Comparison of ENCODE assay signal across 7 cellular contexts in genomic region chr1:19270343-19270730, GRCh38. TPM values are rescaled to one million over a fixed set of nuclear protein-coding genes. Genes with fewer than 3 reads are reported as not detected.
DNase-seq lines count a peak whose midpoint lies in the region; ATAC-seq, FAIRE-seq and TF ChIP-seq lines count a peak whose summit lies in the region.
"Not testable (repeated sequence)": the region's sequence is repeated elsewhere in the genome, so short reads cannot be mapped to it uniquely, and the experiment has no call there.

No MANE protein-coding gene starts in this region.

- H3K27ac ChIP-seq in Panc1 (ENCODE audit: low read length); HepG2 (ENCODE audit: extremely low read length, insufficient read depth, low read length): not testable (repeated sequence)
- H3K27ac ChIP-seq in body of pancreas = peak overlapping the region; percentile 48 to 65 (median 54)
- peak overlapping the region; percentile 41 to 43 for H3K27ac ChIP-seq in mucosa of rectum (ENCODE audit: low read depth in 2 of 2, low read length in 2 of 2)
- peak overlapping the region; percentile 69 to 86 (median 76) for H3K27ac ChIP-seq in stomach

- H4K20me1 ChIP-seq in HepG2 (ENCODE audit: insufficient read depth, low read length) = not testable (repeated sequence)

- CTCF ChIA-PET in Panc1 (lab: Charles Lee); HepG2 (lab: Yijun Ruan, JAX; ENCODE audit: low intra/inter-chr PET ratio, low total read pairs): not testable (repeated sequence)

- ATAC-seq in Panc1 (peak; percentile 22; the same call in 1 of the 2 replicates), body of pancreas (peak; percentile 14), HepG2 (peak; percentile 61)

- in situ Hi-C loops in Panc1 (cut with HindIII; ENCODE audit: low pct_unique_long_range_greater_than_20kb, low sequenced_read_pairs); HepG2 (cut with HindIII; ENCODE audit: extremely low pct_ligation_motif_present, low pct_unique_long_range_greater_than_20kb): not testable (repeated sequence)

- not testable (repeated sequence) for H3K9me3 ChIP-seq in Panc1 (ENCODE audit: control insufficient read depth, insufficient read depth, low read depth, low read length); body of pancreas; HepG2 (ENCODE audit: low read length); mucosa of rectum (ENCODE audit: control insufficient read depth in 2 of 2, low read length in 2 of 2); stomach

- not testable (repeated sequence) for H3K4me3 ChIP-seq in Panc1 (ENCODE audit: low read depth in 2 of 2, low read length in 2 of 2); body of pancreas; HepG2 (replicated peaks in 1 of 3; ENCODE audit: insufficient read depth in 1 of 3, low read depth in 2 of 3, low read length in 3 of 3); mucosa of rectum (ENCODE audit: low read length in 2 of 2); stomach

- not testable (repeated sequence) for H3K27me3 ChIP-seq in Panc1 (ENCODE audit: control insufficient read depth, insufficient read depth, low read length); body of pancreas; HepG2 (ENCODE audit: control insufficient read depth in 1 of 2, insufficient read depth in 2 of 2, low read length in 2 of 2); mucosa of rectum (ENCODE audit: control insufficient read depth in 2 of 2, insufficient read depth in 2 of 2, low read length in 2 of 2)
- H3K27me3 ChIP-seq in stomach = peaks cover 0 to 11% (median 0%) of the 10 kb centered on the region in 3 donors

- not testable (repeated sequence) for H2AFZ ChIP-seq in HepG2 (ENCODE audit: low read length)

- POLR2A ChIA-PET in Panc1 (lab: Charles Lee) (interaction anchor here (0.6 kb wide), 1 partner anchor 21 kb away, joined by 17 read pairs; no protein-coding TSS in a partner anchor), HepG2 (lab: Yijun Ruan, JAX) (interaction anchor here (1.0 kb wide), 1 partner anchor 19 kb away, joined by 4 read pairs; the partner anchor contains the start of genes EMC1 and MRTO4)

- DNase-seq in DMS53 (lab: John Stamatoyannopoulos, UW) = peak; percentile 53
- not testable (repeated sequence) for DNase-seq in Panc1 (ENCODE audit: low read depth, low spot score); HepG2 (ENCODE audit: low spot score)
- peak in 1 of 4 donors; percentile 41 for DNase-seq in body of pancreas
- DNase-seq in cardiac septum (ENCODE audit: low spot score) = peak; percentile 55
- DNase-seq in stomach = peak; percentile 65

- TF ChIP-seq CTCF in Panc1 (IDR thresholded peaks at IDR 0.05); body of pancreas (IDR thresholded peaks at IDR 0.05); HepG2 (CRISPR knock-in tag; IDR thresholded peaks at IDR 0.05); stomach (IDR thresholded peaks at IDR 0.05): not testable (repeated sequence)

- 86% methylated on average over 6 of the region's 6 CpGs; no CpG with 5 or more reads in 1 of the 2 donors for WGBS in body of pancreas, 2 donors
- WGBS in HepG2 (ENCODE audit: low lambda C conversion rate) = no CpG with 5 or more reads among the region's 6 CpGs
- WGBS in stomach, 5 donors = 38 to 76% (median 47%) methylated on average over 5 to 6 of the region's 6 CpGs; no CpG with 5 or more reads in 1 of the 5 donors

- not testable (repeated sequence) for TF ChIP-seq EP300 in HepG2 (IDR thresholded peaks at IDR 0.05; ENCODE audit: low read depth in 2 of 2, low read length in 2 of 2); HepG2 (CRISPR knock-in tag; IDR thresholded peaks at IDR 0.05; ENCODE audit: borderline replicate concordance); stomach (IDR thresholded peaks at IDR 0.05)

- intact Hi-C loops in Panc1 (cut with micrococcal nuclease; ENCODE audit: unreplicated experiment); body of pancreas (cut with DNase I); cardiac septum (cut with DNase I); HepG2 (cut with micrococcal nuclease; ENCODE audit: unreplicated experiment); stomach (cut with DNase I; ENCODE audit: low total_unique reads): not testable (repeated sequence)

- not testable (repeated sequence) for BruUV-seq in Panc1 (replicated peaks; lab: Mats Ljungman, UMichigan); HepG2 (replicated peaks; lab: Mats Ljungman, UMichigan)

- TF ChIP-seq POLR2A in body of pancreas (IDR thresholded peaks at IDR 0.05); HepG2 (IDR thresholded peaks at IDR 0.05; ENCODE audit: insufficient read depth in 1 of 2, low read depth in 2 of 2, low read length in 2 of 2); stomach (IDR thresholded peaks at IDR 0.05): not testable (repeated sequence)

- H3K4me2 ChIP-seq in HepG2 (ENCODE audit: low read depth, low read length) = not testable (repeated sequence)

- not testable (repeated sequence) for H3K79me2 ChIP-seq in HepG2 (ENCODE audit: insufficient read depth, low read length)

- H3K9ac ChIP-seq in HepG2 (ENCODE audit: insufficient read depth, low read depth, low read length); mucosa of rectum (ENCODE audit: low read depth in 1 of 2, low read length in 2 of 2): not testable (repeated sequence)

- FAIRE-seq in HepG2 (lab: Jason Lieb, UNC) = not testable (repeated sequence)

- not testable (repeated sequence) for TF ChIP-seq RAD21 in HepG2 (CRISPR knock-in tag; IDR thresholded peaks at IDR 0.05)

- not testable (repeated sequence) for H3K4me1 ChIP-seq in Panc1 (ENCODE audit: control insufficient read depth, insufficient read depth, low read length)
- peaks cover 50% of the 10 kb centered on the region for H3K4me1 ChIP-seq in body of pancreas
- H3K4me1 ChIP-seq in HepG2 (ENCODE audit: insufficient read depth, low read length) = peaks cover 42% of the 10 kb centered on the region
- peaks cover 0 to 18% of the 10 kb centered on the region in 2 donors for H3K4me1 ChIP-seq in mucosa of rectum (ENCODE audit: control insufficient read depth in 2 of 2, insufficient read depth in 2 of 2, low read length in 2 of 2)
- peaks cover 9 to 35% (median 23%) of the 10 kb centered on the region in 4 donors for H3K4me1 ChIP-seq in stomach

- H3K36me3 ChIP-seq in Panc1 (ENCODE audit: control insufficient read depth, insufficient read depth, low read length); body of pancreas (replicated peaks in 1 of 2; ENCODE audit: insufficient read depth in 1 of 2, low read depth in 2 of 2); HepG2 (replicated peaks in 1 of 2; ENCODE audit: control insufficient read depth in 1 of 2, insufficient read depth in 2 of 2, low read length in 2 of 2): not testable (repeated sequence)
- peaks cover 13% of the 10 kb centered on the region in 2 donors for H3K36me3 ChIP-seq in mucosa of rectum (ENCODE audit: control insufficient read depth in 2 of 2, insufficient read depth in 2 of 2, low read length in 2 of 2)
- peaks cover 11 to 37% (median 23%) of the 10 kb centered on the region in 4 donors for H3K36me3 ChIP-seq in stomach

RNA-seq across cellular contexts. Expression of gene AKR7A3, which starts 18.2 kb away (rescaled TPM):
- 1.4 TPM for total RNA-seq in Panc1 (2021; ENCODE audit: unreplicated experiment)
- polyA plus RNA-seq in Panc1 (2012; ENCODE audit: insufficient read length) = 0.47 TPM
- 100 to 1,000 TPM in 1 of 2 donors, 10 to 100 TPM in 1; 57.4 to 479 TPM for total RNA-seq in body of pancreas
- total RNA-seq in cardiac septum = 0.32 TPM
- total RNA-seq in HepG2 (2016; rRNA removed; fragmentation: Illumina TruSeq; extraction: Trizol) = 0.15 and 1.00 TPM in 2 replicates
- 0.18 TPM in 1 of 2 replicates, not detected in the other for total RNA-seq in HepG2 (2016; cell fraction: cytosol; rRNA removed; fragmentation: Illumina TruSeq; extraction: Trizol; ENCODE audit: low read depth)
- total RNA-seq in HepG2 (2016; cell fraction: insoluble cytoplasmic fraction; rRNA removed; fragmentation: Illumina TruSeq; extraction: Trizol) = 0.21 and 0.71 TPM in 2 replicates
- 0.28 and 0.46 TPM in 2 replicates for total RNA-seq in HepG2 (2016; cell fraction: membrane; rRNA removed; fragmentation: Illumina TruSeq; extraction: Trizol)
- total RNA-seq in HepG2 (2016; cell fraction: nucleus; rRNA removed; fragmentation: Illumina TruSeq; extraction: Trizol) = 1.7 TPM in 2 replicates
- 0.58 and 1.0 TPM in 2 replicates for polyA plus RNA-seq in HepG2 (2011; rRNA removed)
- polyA plus RNA-seq in HepG2 (2011; cell fraction: cytosol; rRNA removed) = 0.22 and 0.24 TPM in 2 replicates
- 4.2 and 5.2 TPM in 2 replicates for polyA plus RNA-seq in HepG2 (2011; cell fraction: nucleus; rRNA removed)
- polyA plus RNA-seq in HepG2 (2012) = 0.45 and 0.56 TPM in 2 replicates
- polyA plus RNA-seq in HepG2 (2016; cell fraction: cytosol; fragmentation: Illumina TruSeq; extraction: Trizol; ENCODE audit: low read depth) = 0.25 and 0.31 TPM in 2 replicates
- polyA plus RNA-seq in HepG2 (2016; cell fraction: insoluble cytoplasmic fraction; fragmentation: Illumina TruSeq; extraction: Trizol; ENCODE audit: low read depth) = 0.17 and 0.23 TPM in 2 replicates
- polyA plus RNA-seq in HepG2 (2016; cell fraction: membrane; fragmentation: Illumina TruSeq; extraction: Trizol; ENCODE audit: low read depth) = 0.11 and 0.15 TPM in 2 replicates
- 4.0 and 5.6 TPM in 2 replicates for polyA plus RNA-seq in HepG2 (2016; cell fraction: nucleus; fragmentation: Illumina TruSeq; extraction: Trizol; ENCODE audit: insufficient read depth, low read depth)
- polyA minus RNA-seq in HepG2 (2011; rRNA and poly(A)+ RNA removed; ENCODE audit: low replicate concordance) = 0.34 and 1.1 TPM in 2 replicates
- polyA minus RNA-seq in HepG2 (2011; cell fraction: cytosol; rRNA and poly(A)+ RNA removed) = not detected in 2 replicates
- 0.99 and 1.0 TPM in 2 replicates for polyA minus RNA-seq in HepG2 (2011; cell fraction: nucleus; rRNA and poly(A)+ RNA removed)
- 100 to 1,000 TPM in 2 of 5 donors, 10 to 100 TPM in 3; 24.0 to 269 (median 86.9) TPM for total RNA-seq in stomach
- 100 to 1,000 TPM; 142 to 510 (median 148) TPM for polyA plus RNA-seq in stomach

RNA-seq across cellular contexts. Expression of gene MRTO4, which starts 18.7 kb away (rescaled TPM):
- total RNA-seq in Panc1 (2021; ENCODE audit: unreplicated experiment) (90.1 TPM), body of pancreas (10 to 100 TPM; 17.6 to 27.7 TPM), cardiac septum (14.8 TPM), HepG2 (2016; rRNA removed; fragmentation: Illumina TruSeq; extraction: Trizol) (59.2 and 63.3 TPM in 2 replicates), stomach (10 to 100 TPM in 2 of 5 donors, 1 to 10 TPM in 3; 1.8 to 22.0 (median 8.1) TPM)
- 56.4 TPM for polyA plus RNA-seq in Panc1 (2012; ENCODE audit: insufficient read length)
- 13.9 and 15.0 TPM in 2 replicates for total RNA-seq in HepG2 (2016; cell fraction: cytosol; rRNA removed; fragmentation: Illumina TruSeq; extraction: Trizol; ENCODE audit: low read depth)
- 60.4 and 64.9 TPM in 2 replicates for total RNA-seq in HepG2 (2016; cell fraction: insoluble cytoplasmic fraction; rRNA removed; fragmentation: Illumina TruSeq; extraction: Trizol)
- total RNA-seq in HepG2 (2016; cell fraction: membrane; rRNA removed; fragmentation: Illumina TruSeq; extraction: Trizol) = 28.3 and 30.7 TPM in 2 replicates
- total RNA-seq in HepG2 (2016; cell fraction: nucleus; rRNA removed; fragmentation: Illumina TruSeq; extraction: Trizol) = 33.6 and 42.6 TPM in 2 replicates
- polyA plus RNA-seq in HepG2 (2011; rRNA removed) (26.9 and 28.1 TPM in 2 replicates), stomach (10 to 100 TPM; 31.3 to 46.7 (median 31.6) TPM)
- 30.3 and 30.6 TPM in 2 replicates for polyA plus RNA-seq in HepG2 (2011; cell fraction: cytosol; rRNA removed)
- 14.7 TPM in 2 replicates for polyA plus RNA-seq in HepG2 (2011; cell fraction: nucleus; rRNA removed)
- 25.4 and 26.7 TPM in 2 replicates for polyA plus RNA-seq in HepG2 (2012)
- 13.0 and 14.1 TPM in 2 replicates for polyA plus RNA-seq in HepG2 (2016; cell fraction: cytosol; fragmentation: Illumina TruSeq; extraction: Trizol; ENCODE audit: low read depth)
- 66.0 and 67.8 TPM in 2 replicates for polyA plus RNA-seq in HepG2 (2016; cell fraction: insoluble cytoplasmic fraction; fragmentation: Illumina TruSeq; extraction: Trizol; ENCODE audit: low read depth)
- polyA plus RNA-seq in HepG2 (2016; cell fraction: membrane; fragmentation: Illumina TruSeq; extraction: Trizol; ENCODE audit: low read depth) = 18.8 and 20.4 TPM in 2 replicates
- 58.4 and 65.8 TPM in 2 replicates for polyA plus RNA-seq in HepG2 (2016; cell fraction: nucleus; fragmentation: Illumina TruSeq; extraction: Trizol; ENCODE audit: insufficient read depth, low read depth)
- polyA minus RNA-seq in HepG2 (2011; rRNA and poly(A)+ RNA removed; ENCODE audit: low replicate concordance) = 24.1 and 67.1 TPM in 2 replicates
- polyA minus RNA-seq in HepG2 (2011; cell fraction: cytosol; rRNA and poly(A)+ RNA removed) = 7.8 TPM in 2 replicates
- polyA minus RNA-seq in HepG2 (2011; cell fraction: nucleus; rRNA and poly(A)+ RNA removed) = 16.9 and 21.1 TPM in 2 replicates

RNA-seq across cellular contexts. Expression of gene EMC1, which starts 19.0 kb away (rescaled TPM):
- 103 TPM for total RNA-seq in Panc1 (2021; ENCODE audit: unreplicated experiment)
- 111 TPM for polyA plus RNA-seq in Panc1 (2012; ENCODE audit: insufficient read length)
- 10 to 100 TPM; 15.3 to 23.7 TPM for total RNA-seq in body of pancreas
- total RNA-seq in cardiac septum = 28.6 TPM
- total RNA-seq in HepG2 (2016; rRNA removed; fragmentation: Illumina TruSeq; extraction: Trizol) = 22.1 and 61.3 TPM in 2 replicates
- total RNA-seq in HepG2 (2016; cell fraction: cytosol; rRNA removed; fragmentation: Illumina TruSeq; extraction: Trizol; ENCODE audit: low read depth) = 10.9 and 11.1 TPM in 2 replicates
- total RNA-seq in HepG2 (2016; cell fraction: insoluble cytoplasmic fraction; rRNA removed; fragmentation: Illumina TruSeq; extraction: Trizol) = 19.7 and 63.8 TPM in 2 replicates
- 9.9 and 11.1 TPM in 2 replicates for total RNA-seq in HepG2 (2016; cell fraction: membrane; rRNA removed; fragmentation: Illumina TruSeq; extraction: Trizol)
- total RNA-seq in HepG2 (2016; cell fraction: nucleus; rRNA removed; fragmentation: Illumina TruSeq; extraction: Trizol) = 63.2 and 69.4 TPM in 2 replicates
- 38.0 and 41.8 TPM in 2 replicates for polyA plus RNA-seq in HepG2 (2011; rRNA removed)
- 25.5 and 33.1 TPM in 2 replicates for polyA plus RNA-seq in HepG2 (2011; cell fraction: cytosol; rRNA removed)
- polyA plus RNA-seq in HepG2 (2011; cell fraction: nucleus; rRNA removed) = 95.2 and 109 TPM in 2 replicates
- polyA plus RNA-seq in HepG2 (2012) = 43.3 and 52.6 TPM in 2 replicates
- 2.6 and 3.2 TPM in 2 replicates for polyA plus RNA-seq in HepG2 (2016; cell fraction: cytosol; fragmentation: Illumina TruSeq; extraction: Trizol; ENCODE audit: low read depth)
- 16.4 and 18.7 TPM in 2 replicates for polyA plus RNA-seq in HepG2 (2016; cell fraction: insoluble cytoplasmic fraction; fragmentation: Illumina TruSeq; extraction: Trizol; ENCODE audit: low read depth)
- 3.9 and 5.8 TPM in 2 replicates for polyA plus RNA-seq in HepG2 (2016; cell fraction: membrane; fragmentation: Illumina TruSeq; extraction: Trizol; ENCODE audit: low read depth)
- 85.8 and 96.2 TPM in 2 replicates for polyA plus RNA-seq in HepG2 (2016; cell fraction: nucleus; fragmentation: Illumina TruSeq; extraction: Trizol; ENCODE audit: insufficient read depth, low read depth)
- polyA minus RNA-seq in HepG2 (2011; rRNA and poly(A)+ RNA removed; ENCODE audit: low replicate concordance) = 58.6 and 79.4 TPM in 2 replicates
- polyA minus RNA-seq in HepG2 (2011; cell fraction: cytosol; rRNA and poly(A)+ RNA removed) = 32.4 and 33.9 TPM in 2 replicates
- polyA minus RNA-seq in HepG2 (2011; cell fraction: nucleus; rRNA and poly(A)+ RNA removed) = 40.7 and 45.0 TPM in 2 replicates
- 10 to 100 TPM; 27.7 to 94.1 (median 53.5) TPM for total RNA-seq in stomach
- polyA plus RNA-seq in stomach = 1 to 10 TPM; 4.5 to 6.7 (median 6.6) TPM

RNA-seq across cellular contexts. Expression of gene AKR7A2, which starts 41.6 kb away (rescaled TPM):
- total RNA-seq in Panc1 (2021; ENCODE audit: unreplicated experiment) = 86.6 TPM
- 125 TPM for polyA plus RNA-seq in Panc1 (2012; ENCODE audit: insufficient read length)
- total RNA-seq in body of pancreas = 10 to 100 TPM; 24.1 to 45.1 TPM
- total RNA-seq in cardiac septum = 33.5 TPM
- 75.6 and 91.8 TPM in 2 replicates for total RNA-seq in HepG2 (2016; rRNA removed; fragmentation: Illumina TruSeq; extraction: Trizol)
- 27.2 and 29.3 TPM in 2 replicates for total RNA-seq in HepG2 (2016; cell fraction: cytosol; rRNA removed; fragmentation: Illumina TruSeq; extraction: Trizol; ENCODE audit: low read depth)
- 75.1 and 91.3 TPM in 2 replicates for total RNA-seq in HepG2 (2016; cell fraction: insoluble cytoplasmic fraction; rRNA removed; fragmentation: Illumina TruSeq; extraction: Trizol)
- 38.5 and 45.3 TPM in 2 replicates for total RNA-seq in HepG2 (2016; cell fraction: membrane; rRNA removed; fragmentation: Illumina TruSeq; extraction: Trizol)
- total RNA-seq in HepG2 (2016; cell fraction: nucleus; rRNA removed; fragmentation: Illumina TruSeq; extraction: Trizol) = 31.9 and 40.6 TPM in 2 replicates
- 40.8 and 45.2 TPM in 2 replicates for polyA plus RNA-seq in HepG2 (2011; rRNA removed)
- 42.0 and 59.5 TPM in 2 replicates for polyA plus RNA-seq in HepG2 (2011; cell fraction: cytosol; rRNA removed)
- polyA plus RNA-seq in HepG2 (2011; cell fraction: nucleus; rRNA removed) = 20.7 and 23.1 TPM in 2 replicates
- 23.2 and 37.3 TPM in 2 replicates for polyA plus RNA-seq in HepG2 (2012)
- polyA plus RNA-seq in HepG2 (2016; cell fraction: cytosol; fragmentation: Illumina TruSeq; extraction: Trizol; ENCODE audit: low read depth) = 30.5 and 33.1 TPM in 2 replicates
- polyA plus RNA-seq in HepG2 (2016; cell fraction: insoluble cytoplasmic fraction; fragmentation: Illumina TruSeq; extraction: Trizol; ENCODE audit: low read depth) = 96.1 and 104 TPM in 2 replicates
- polyA plus RNA-seq in HepG2 (2016; cell fraction: membrane; fragmentation: Illumina TruSeq; extraction: Trizol; ENCODE audit: low read depth) = 33.3 and 38.2 TPM in 2 replicates
- 46.3 and 53.6 TPM in 2 replicates for polyA plus RNA-seq in HepG2 (2016; cell fraction: nucleus; fragmentation: Illumina TruSeq; extraction: Trizol; ENCODE audit: insufficient read depth, low read depth)
- polyA minus RNA-seq in HepG2 (2011; rRNA and poly(A)+ RNA removed; ENCODE audit: low replicate concordance) = 57.1 and 74.2 TPM in 2 replicates
- polyA minus RNA-seq in HepG2 (2011; cell fraction: cytosol; rRNA and poly(A)+ RNA removed) = 23.5 and 26.5 TPM in 2 replicates
- polyA minus RNA-seq in HepG2 (2011; cell fraction: nucleus; rRNA and poly(A)+ RNA removed) = 13.2 and 15.2 TPM in 2 replicates
- 100 to 1,000 TPM in 1 of 5 donors, 10 to 100 TPM in 3, not detected in 1; 18.7 to 108 (median 45.8) TPM for total RNA-seq in stomach
- 10 to 100 TPM; 33.4 to 71.2 (median 48.6) TPM for polyA plus RNA-seq in stomach

RNA-seq across cellular contexts. Expression of gene SLC66A1, which starts 41.8 kb away (rescaled TPM):
- total RNA-seq in Panc1 (2021; ENCODE audit: unreplicated experiment) (42.0 TPM), body of pancreas (10 to 100 TPM in 1 of 2 donors, 1 to 10 TPM in 1; 9.6 to 23.4 TPM), cardiac septum (7.5 TPM), HepG2 (2016; rRNA removed; fragmentation: Illumina TruSeq; extraction: Trizol) (8.5 and 18.9 TPM in 2 replicates), stomach (10 to 100 TPM in 2 of 5 donors, 1 to 10 TPM in 3; 1.8 to 14.5 (median 9.1) TPM)
- 56.7 TPM for polyA plus RNA-seq in Panc1 (2012; ENCODE audit: insufficient read length)
- total RNA-seq in HepG2 (2016; cell fraction: cytosol; rRNA removed; fragmentation: Illumina TruSeq; extraction: Trizol; ENCODE audit: low read depth) = 4.6 and 5.7 TPM in 2 replicates
- 9.7 and 20.6 TPM in 2 replicates for total RNA-seq in HepG2 (2016; cell fraction: insoluble cytoplasmic fraction; rRNA removed; fragmentation: Illumina TruSeq; extraction: Trizol)
- 8.2 and 8.3 TPM in 2 replicates for total RNA-seq in HepG2 (2016; cell fraction: membrane; rRNA removed; fragmentation: Illumina TruSeq; extraction: Trizol)
- 17.2 and 20.6 TPM in 2 replicates for total RNA-seq in HepG2 (2016; cell fraction: nucleus; rRNA removed; fragmentation: Illumina TruSeq; extraction: Trizol)
- polyA plus RNA-seq in HepG2 (2011; rRNA removed) (15.4 and 24.4 TPM in 2 replicates), stomach (10 to 100 TPM; 10.1 to 11.9 (median 11.1) TPM)
- polyA plus RNA-seq in HepG2 (2011; cell fraction: cytosol; rRNA removed) = 15.0 and 19.6 TPM in 2 replicates
- polyA plus RNA-seq in HepG2 (2011; cell fraction: nucleus; rRNA removed) = 21.9 and 23.2 TPM in 2 replicates
- 8.6 and 10.0 TPM in 2 replicates for polyA plus RNA-seq in HepG2 (2012)
- 4.3 and 5.7 TPM in 2 replicates for polyA plus RNA-seq in HepG2 (2016; cell fraction: cytosol; fragmentation: Illumina TruSeq; extraction: Trizol; ENCODE audit: low read depth)
- polyA plus RNA-seq in HepG2 (2016; cell fraction: insoluble cytoplasmic fraction; fragmentation: Illumina TruSeq; extraction: Trizol; ENCODE audit: low read depth) = 8.0 and 11.5 TPM in 2 replicates
- polyA plus RNA-seq in HepG2 (2016; cell fraction: membrane; fragmentation: Illumina TruSeq; extraction: Trizol; ENCODE audit: low read depth) = 6.1 and 8.5 TPM in 2 replicates
- polyA plus RNA-seq in HepG2 (2016; cell fraction: nucleus; fragmentation: Illumina TruSeq; extraction: Trizol; ENCODE audit: insufficient read depth, low read depth) = 41.6 and 41.9 TPM in 2 replicates
- polyA minus RNA-seq in HepG2 (2011; rRNA and poly(A)+ RNA removed; ENCODE audit: low replicate concordance) = 17.2 and 31.0 TPM in 2 replicates
- 7.4 and 8.9 TPM in 2 replicates for polyA minus RNA-seq in HepG2 (2011; cell fraction: cytosol; rRNA and poly(A)+ RNA removed)
- 9.9 and 11.1 TPM in 2 replicates for polyA minus RNA-seq in HepG2 (2011; cell fraction: nucleus; rRNA and poly(A)+ RNA removed)

Comparison
In these comparisons a context has a peak if more than half of its experiments do, and no peak if none do; other contexts are left out.
1. RNA of gene AKR7A3, which starts 18.2 kb away (total RNA-seq): 57.4 to 479 TPM in body of pancreas and 24.0 to 269 TPM in stomach; 1.4 TPM in Panc1 (single experiment), 0.15 to 1.7 TPM in HepG2 and 0.32 TPM in cardiac septum (single experiment); every median in the first group is over 4 times any median in the second.
2. Peak in every context shown above with its lines, with median percentiles within 50 percentile points of each other: ATAC-seq.